ENCODE assay signal across 22 cellular contexts in the genomic region with DNA sequence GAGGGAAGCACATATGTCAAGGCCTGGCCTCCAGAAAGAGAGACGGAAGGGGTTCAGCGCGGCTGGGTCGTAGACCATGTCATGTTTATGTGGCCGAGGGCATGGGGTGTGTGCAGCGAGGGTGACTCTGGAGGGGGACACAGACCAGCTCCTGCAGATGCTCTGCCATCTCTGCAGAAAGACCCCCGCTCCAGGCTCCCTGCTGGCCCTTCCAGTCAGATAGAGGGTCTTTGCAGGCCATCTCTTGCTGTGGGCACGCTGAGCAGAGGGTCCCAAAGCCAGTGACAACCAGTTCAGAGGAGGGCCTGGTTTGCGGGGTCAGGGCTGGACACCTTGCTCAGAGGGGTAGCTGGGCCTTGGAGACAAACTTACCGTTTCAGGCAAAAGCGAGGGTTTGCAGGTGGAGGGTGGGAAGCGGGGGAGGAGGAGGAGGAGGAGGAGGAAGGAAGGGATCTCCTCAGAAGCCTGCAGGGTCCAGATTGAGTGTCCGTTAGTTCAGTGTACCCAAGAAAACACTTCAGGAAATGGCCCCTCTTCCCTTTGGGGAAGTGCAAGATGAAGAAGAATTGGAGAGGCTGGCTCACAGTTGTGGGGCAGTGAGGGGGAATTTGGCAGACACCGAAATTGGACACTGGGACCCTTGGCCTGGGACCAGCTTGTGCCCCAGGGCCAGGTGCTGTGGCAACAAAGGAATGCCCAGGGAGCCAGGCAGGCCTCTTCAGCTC.
A peak's percentile ranks its signal among the peaks of the same experiment; 100 is the strongest.
DNase-seq lines count a peak whose midpoint lies in the region; ATAC-seq and TF ChIP-seq lines count a peak whose summit lies in the region.
"Had no signal": no experiment of that assay in that cellular context is flagged by ENCODE, and none has a peak within 500 bp of the region (broad histone marks: within the 10 kb centered on the region; RNA-seq: fewer than 3 reads in every experiment).

No MANE protein-coding gene starts in this region.

- CTCF ChIA-PET in MCF 10A (lab: Yijun Ruan, JAX): interaction anchor here (0.7 to 1.2 kb wide), 3 partner anchors 75 to 143 kb away, joined by 3 read pairs; no protein-coding TSS in a partner anchor
- CTCF ChIA-PET in mammary epithelial cell (lab: Charles Lee; ENCODE audit: low non-redundant PET): no interaction called here

- H3K27ac ChIP-seq in mammary epithelial cell (ENCODE audit: insufficient read depth, low read depth, low read length) (no peak overlapping the region), upper lobe of right lung (no peak overlapping the region)
- H3K27ac ChIP-seq: esophagus muscularis mucosa, SJCRH30, VCaP had no signal

- 81% methylated on average over 14 of the region's 14 CpGs for WGBS in mammary epithelial cell (ENCODE audit: low coverage, missing lambda C conversion rate)

- no peak overlapping the region for H3K4me3 ChIP-seq in mammary epithelial cell (replicated peaks in 1 of 3; ENCODE audit: insufficient read depth in 1 of 3, low read depth in 2 of 3, low read length in 3 of 3)
- H3K4me3 ChIP-seq in upper lobe of right lung: no peak overlapping the region
- H3K4me3 ChIP-seq: esophagus muscularis mucosa, lung, SJCRH30 had no signal

- H3K36me3 ChIP-seq in mammary epithelial cell (ENCODE audit: insufficient read depth, low read length) (no peaks in the 10 kb centered on the region), upper lobe of right lung (no peaks in the 10 kb centered on the region)
- H3K36me3 ChIP-seq: esophagus muscularis mucosa, SJCRH30 had no signal

- intact Hi-C loops in MCF 10A (cut with micrococcal nuclease): no loop called here
- intact Hi-C loops in mammary epithelial cell (cut with micrococcal nuclease): no loop called here
- intact Hi-C loops in upper lobe of right lung (cut with DNase I): no loop called here

- H3K4me1 ChIP-seq in mammary epithelial cell (ENCODE audit: insufficient read depth, low read length): peaks cover 49% of the 10 kb centered on the region
- H3K4me1 ChIP-seq in upper lobe of right lung: peaks cover 53% of the 10 kb centered on the region
- H3K4me1 ChIP-seq: SJCRH30 had no signal

- H3K79me2 ChIP-seq in mammary epithelial cell (ENCODE audit: insufficient read depth, low read length): peaks cover 100% of the 10 kb centered on the region

- H3K9me3 Mint-ChIP-seq in MCF 10A (ENCODE audit: unreplicated experiment) (no peaks in the 10 kb centered on the region), immature natural killer cell (no peaks in the 10 kb centered on the region)
- H3K9me3 Mint-ChIP-seq: activated CD4-positive, alpha-beta T cell treated with anti-CD3 and anti-CD28 coated beads, Interleukin-2, amount 10 ng/mL, durations not matched to agents 7 days and 5 days; activated T-helper 2 cell treated with anti-CD3 and anti-CD28 coated beads, Interferon-gamma antibody, Interleukin-2, Interleukin-4, amounts not matched to agents 10 μg/mL and 5 μg/mL and 100 μg/mL, durations not matched to agents 14 hours and 24 hours and 36 hours had no signal

- peaks cover 12% of the 10 kb centered on the region for H3K4me1 Mint-ChIP-seq in MCF 10A (ENCODE audit: insufficient read depth, unreplicated experiment)
- H3K4me1 Mint-ChIP-seq in T-helper 17 cell: peaks cover 49% of the 10 kb centered on the region
- peaks cover 75 to 76% of the 10 kb centered on the region in 2 donors for H3K4me1 Mint-ChIP-seq in immature natural killer cell

- H3K36me3 Mint-ChIP-seq in MCF 10A (ENCODE audit: insufficient read depth, unreplicated experiment) (no peaks in the 10 kb centered on the region), T-helper 17 cell (ENCODE audit: low read depth) (peaks cover 2% of the 10 kb centered on the region), immature natural killer cell (no peaks in the 10 kb centered on the region)
- H3K36me3 Mint-ChIP-seq: activated naive CD8-positive, alpha-beta T cell had no signal

- TF ChIP-seq POLR2A in GM18505 (IDR thresholded peaks at IDR 0.05; ENCODE audit: borderline replicate concordance, extremely low read depth, insufficient read depth, insufficient read length): no peak

- no peaks in the 10 kb centered on the region for H4K20me1 ChIP-seq in mammary epithelial cell (ENCODE audit: insufficient read depth, low read length)

- H3K9me3 ChIP-seq in mammary epithelial cell (replicated peaks; ENCODE audit: insufficient read depth, low read length): no peaks in the 10 kb centered on the region
- no peaks in the 10 kb centered on the region for H3K9me3 ChIP-seq in T-helper 17 cell (ENCODE audit: control insufficient read depth, low read length, poor library complexity, severe bottlenecking)
- H3K9me3 ChIP-seq in upper lobe of right lung: no peaks in the 10 kb centered on the region
- H3K9me3 ChIP-seq: esophagus muscularis mucosa, SJCRH30 had no signal

- H3K9ac ChIP-seq in mammary epithelial cell (ENCODE audit: insufficient read depth, low read length): no peak overlapping the region

- dilution Hi-C loops in mammary epithelial cell (cut with HindIII; ENCODE audit: low sequenced_read_pairs): loop anchor here (5.0 kb wide), 1 partner anchor 40 kb away; no protein-coding TSS in a partner anchor

- POLR2A ChIA-PET in MCF 10A (lab: Yijun Ruan, JAX): interaction anchor here (0.5 kb wide), 1 partner anchor 38 kb away, joined by 4 read pairs; no protein-coding TSS in a partner anchor

- H2AFZ ChIP-seq in mammary epithelial cell (ENCODE audit: low read depth, low read length): no peak overlapping the region

- peak overlapping the region; percentile 31 for H3K27ac Mint-ChIP-seq in MCF 10A (ENCODE audit: low read depth, unreplicated experiment)
- H3K27ac Mint-ChIP-seq in T-helper 17 cell: no peak overlapping the region
- peak overlapping the region in 4 of 6 donors; percentile 5 to 74 (median 64) for H3K27ac Mint-ChIP-seq in immature natural killer cell
- H3K27ac Mint-ChIP-seq: activated CD4-positive, alpha-beta T cell treated with anti-CD3 and anti-CD28 coated beads, Interleukin-2, amount 10 ng/mL, durations not matched to agents 7 days and 5 days; activated naive CD8-positive, alpha-beta T cell; activated T-helper 2 cell treated with anti-CD3 and anti-CD28 coated beads, Interferon-gamma antibody, Interleukin-2, Interleukin-4, amounts not matched to agents 10 μg/mL and 5 μg/mL and 100 μg/mL, durations not matched to agents 14 hours and 24 hours and 36 hours had no signal

- TF ChIP-seq CTCF in MCF 10A (IDR thresholded peaks at IDR 0.05; ENCODE audit: unreplicated experiment): no peak
- no peak for TF ChIP-seq CTCF in mammary epithelial cell (conservative IDR thresholded peaks at IDR 0.05 in 1 of 2, IDR thresholded peaks at IDR 0.05 in 1 of 2; ENCODE audit: extremely low read depth in 1 of 2, insufficient read depth in 1 of 2, low read depth in 1 of 2, low read length in 2 of 2)
- TF ChIP-seq CTCF in upper lobe of right lung (IDR thresholded peaks at IDR 0.05): no peak

- in situ Hi-C loops in mammary epithelial cell (cut with MboI; ENCODE audit: low sequenced_read_pairs in 2 of 2): no loop called here

- H3K4me3 Mint-ChIP-seq in MCF 10A (ENCODE audit: unreplicated experiment): no peak overlapping the region
- H3K4me3 Mint-ChIP-seq in T-helper 17 cell: peak overlapping the region; percentile 19
- H3K4me3 Mint-ChIP-seq in immature natural killer cell: no peak overlapping the region
- H3K4me3 Mint-ChIP-seq: activated CD4-positive, alpha-beta T cell treated with anti-CD3 and anti-CD28 coated beads, Interleukin-2, amount 10 ng/mL, durations not matched to agents 7 days and 5 days; activated naive CD8-positive, alpha-beta T cell had no signal

- H3K27me3 Mint-ChIP-seq in MCF 10A (ENCODE audit: insufficient read depth, unreplicated experiment) (no peaks in the 10 kb centered on the region), T-helper 17 cell (no peaks in the 10 kb centered on the region), immature natural killer cell (ENCODE audit: low read depth in 3 of 3) (peaks cover 5 to 10% (median 8%) of the 10 kb centered on the region in 3 donors)
- H3K27me3 Mint-ChIP-seq: activated CD4-positive, alpha-beta T cell treated with anti-CD3 and anti-CD28 coated beads, Interleukin-2, amount 10 ng/mL, durations not matched to agents 7 days and 5 days; activated naive CD8-positive, alpha-beta T cell had no signal

- no peak overlapping the region for H3K4me2 ChIP-seq in mammary epithelial cell (ENCODE audit: insufficient read depth, low read depth, low read length)

- DNase-seq in MCF 10A (ENCODE audit: unreplicated experiment): no peak
- no peak for DNase-seq in mammary epithelial cell
- no peak for DNase-seq in T-helper 17 cell
- DNase-seq in immature natural killer cell: no peak
- peak; percentile 46 for DNase-seq in upper lobe of right lung
- no peak for DNase-seq in inferior parietal cortex (ENCODE audit: extremely low spot score)
- DNase-seq: activated CD4-positive, alpha-beta T cell treated with anti-CD3 and anti-CD28 coated beads, Interleukin-2, amount 10 ng/mL, durations not matched to agents 7 days and 5 days; effector CD4-positive, alpha-beta T cell; H7; NCI-H1048; NCI-H187 treated with DMSO at 0.1 percent for 48 hours; NCI-H82; occipital lobe had no signal

- BruUV-seq in MCF 10A (replicated peaks; lab: Mats Ljungman, UMichigan) (no TSS peak), mammary epithelial cell (replicated peaks; lab: Mats Ljungman, UMichigan) (no TSS peak)

- H3K27me3 ChIP-seq in mammary epithelial cell (ENCODE audit: insufficient read depth, low read length) (no peaks in the 10 kb centered on the region), upper lobe of right lung (no peaks in the 10 kb centered on the region)
- H3K27me3 ChIP-seq: esophagus muscularis mucosa, SJCRH30 had no signal

- ATAC-seq in T-helper 17 cell (no peak), upper lobe of right lung (no peak), GM21723 (IDR thresholded peaks at IDR 0.05; ENCODE audit: unreplicated experiment) (no peak), GM18505 (IDR thresholded peaks at IDR 0.05; ENCODE audit: unreplicated experiment) (no peak)
- ATAC-seq: Panc1 had no signal
